Comparison of ENCODE assay signal across 1 cellular context in genomic region chr5:175478384-175479124, GRCh38.
A peak's percentile ranks its signal among the peaks of the same experiment; 100 is the strongest.
TF ChIP-seq lines count a peak whose summit lies in the region.

Gene SFXN1 (plus strand): TSS chr5:175478560. CDS start chr5:175492104, 13,544 bp downstream.

TF ChIP-seq in HepG2, 621 proteins besides CTCF, POLR2A, EP300 and RAD21 (continued from another document and continues in another):
- TF ChIP-seq FLYWCH1 (CRISPR knock-in tag; IDR thresholded peaks at IDR 0.05) (0 out of 2 replicates have a peak, but pooled peaks have one; percentile 55), FOXC1 (CRISPR knock-in tag; IDR thresholded peaks at IDR 0.05; ENCODE audit: borderline replicate concordance) (0 out of 2 replicates have a peak, but pooled peaks have one; percentile 38), PHF21A (CRISPR knock-in tag; IDR thresholded peaks at IDR 0.05) (0 out of 2 replicates have a peak, but pooled peaks have one; percentile 24), ZBTB7B (CRISPR knock-in tag; IDR thresholded peaks at IDR 0.05) (0 out of 2 replicates have a peak, but pooled peaks have one; percentile 43), NR0B2 (CRISPR knock-in tag; IDR thresholded peaks at IDR 0.05) (peak; percentile 80; the same call in 1 of the 2 replicates), HMGXB3 (CRISPR knock-in tag; IDR thresholded peaks at IDR 0.05; ENCODE audit: borderline replicate concordance) (peak; percentile 22; the same call in 1 of the 2 replicates), TBX2 (CRISPR knock-in tag; IDR thresholded peaks at IDR 0.05; ENCODE audit: borderline replicate concordance) (peak; percentile 39; the same call in 1 of the 2 replicates), BRD4 (CRISPR knock-in tag; IDR thresholded peaks at IDR 0.05) (peak; percentile 66; the same call in 1 of the 2 replicates), THRA (CRISPR knock-in tag; IDR thresholded peaks at IDR 0.05; ENCODE audit: borderline replicate concordance) (peak; percentile 35; the same call in 1 of the 2 replicates), ZNF276 (CRISPR knock-in tag; IDR thresholded peaks at IDR 0.05; ENCODE audit: low read depth) (0 out of 2 replicates have a peak, but pooled peaks have one; percentile 27), IRF9 (CRISPR knock-in tag; IDR thresholded peaks at IDR 0.05; ENCODE audit: borderline replicate concordance) (peak; percentile 71; the same call in 1 of the 2 replicates), SALL1 (CRISPR knock-in tag; IDR thresholded peaks at IDR 0.05) (peak; percentile 15; the same call in 1 of the 2 replicates), FOXA1 (IDR thresholded peaks at IDR 0.05) (no peak), FOXA1 (CRISPR knock-in tag; IDR thresholded peaks at IDR 0.05) (0 out of 2 replicates have a peak, but pooled peaks have one; percentile 2), MXD3 (CRISPR knock-in tag; IDR thresholded peaks at IDR 0.05) (peak; percentile 36; the same call in 1 of the 2 replicates), PHF8 (CRISPR knock-in tag; IDR thresholded peaks at IDR 0.05) (peak; percentile 75), ZSCAN31 (CRISPR knock-in tag; IDR thresholded peaks at IDR 0.05; ENCODE audit: low read depth) (0 out of 2 replicates have a peak, but pooled peaks have one; percentile 52), ETV5 (CRISPR knock-in tag; IDR thresholded peaks at IDR 0.05; ENCODE audit: borderline replicate concordance) (peak; percentile 52; the same call in 1 of the 2 replicates), ZNF761 (CRISPR knock-in tag; conservative IDR thresholded peaks at IDR 0.05) (0 out of 2 replicates have a peak, but pooled peaks have one; percentile 19), RBM22 (optimal IDR thresholded peaks at IDR 0.05; ENCODE audit: low read length) (no peak), MAZ (IDR thresholded peaks at IDR 0.05; ENCODE audit: borderline replicate concordance, low read depth, low read length) (no peak), MAZ (CRISPR knock-in tag; IDR thresholded peaks at IDR 0.05; ENCODE audit: low read depth) (peak; percentile 66; the same call in 1 of the 2 replicates), ZNF574 (CRISPR knock-in tag; IDR thresholded peaks at IDR 0.05) (peak; percentile 29), KDM3A (CRISPR knock-in tag; IDR thresholded peaks at IDR 0.05; ENCODE audit: low read depth) (0 out of 2 replicates have a peak, but pooled peaks have one; percentile 13), HMGXB4 (CRISPR knock-in tag; IDR thresholded peaks at IDR 0.05; ENCODE audit: borderline replicate concordance in 1 of 2, low read depth in 1 of 2) (peak; percentile 44 to 75; a peak in 3 of 4 replicates), ZNF83 (CRISPR knock-in tag; IDR thresholded peaks at IDR 0.05; ENCODE audit: borderline replicate concordance) (0 out of 2 replicates have a peak, but pooled peaks have one; percentile 32), ZSCAN20 (CRISPR knock-in tag; IDR thresholded peaks at IDR 0.05; ENCODE audit: borderline replicate concordance) (peak; percentile 64; the same call in 1 of the 2 replicates), AKAP8 (CRISPR knock-in tag; IDR thresholded peaks at IDR 0.05) (peak; percentile 73), KLF6 (CRISPR knock-in tag; IDR thresholded peaks at IDR 0.05) (0 out of 2 replicates have a peak, but pooled peaks have one; percentile 16), RBM39 (IDR thresholded peaks at IDR 0.05; ENCODE audit: low read depth, low read length, poor library complexity, severe bottlenecking) (peak; percentile 40), ZMYM4 (CRISPR knock-in tag; IDR thresholded peaks at IDR 0.05) (peak; percentile 24), HES4 (CRISPR knock-in tag; IDR thresholded peaks at IDR 0.05; ENCODE audit: borderline replicate concordance) (0 out of 2 replicates have a peak, but pooled peaks have one; percentile 70), YEATS4 (CRISPR knock-in tag; IDR thresholded peaks at IDR 0.05; ENCODE audit: borderline replicate concordance) (peak; percentile 61; the same call in 1 of the 2 replicates), ATF7-NPFF (CRISPR knock-in tag; IDR thresholded peaks at IDR 0.05; ENCODE audit: low read depth) (peak; percentile 83), KDM2A (CRISPR knock-in tag; IDR thresholded peaks at IDR 0.05; ENCODE audit: borderline replicate concordance, low read depth) (peak; percentile 80), KLF9 (CRISPR knock-in tag; IDR thresholded peaks at IDR 0.05; ENCODE audit: low read depth) (no peak), ZZZ3 (CRISPR knock-in tag; IDR thresholded peaks at IDR 0.05; ENCODE audit: borderline replicate concordance) (no peak), ZNF274 (CRISPR knock-in tag; IDR thresholded peaks at IDR 0.05) (no peak)
